ENCODE assay signal across 1 cellular context in genomic region chr11:111870887-111871692, GRCh38.
A peak's percentile ranks its signal among the peaks of the same experiment; 100 is the strongest.
TF ChIP-seq lines count a peak whose summit lies in the region.

Gene ALG9, minus strand, starts transcription at chr11:111871581. Its CDS starts 99 bp downstream, at chr11:111871482.

TF ChIP-seq in H1, 55 proteins besides CTCF, POLR2A, EP300 and RAD21:
- TF ChIP-seq ZNF274 (IDR thresholded peaks at IDR 0.05; ENCODE audit: borderline replicate concordance, extremely low read depth, low read length) (no peak), FOSL1 (IDR thresholded peaks at IDR 0.05; ENCODE audit: insufficient read depth, low read depth, low read length) (no peak), SAP30 (IDR thresholded peaks at IDR 0.05; ENCODE audit: insufficient read depth, insufficient replicate concordance, low read length) (no peak), SIX5 (IDR thresholded peaks at IDR 0.05; ENCODE audit: low read depth, low read length) (no peak), KDM5A (IDR thresholded peaks at IDR 0.05; ENCODE audit: low read length) (0 out of 2 replicates have a peak, but pooled peaks have one; percentile 12), NANOG (IDR thresholded peaks at IDR 0.05; ENCODE audit: insufficient read depth, low read depth, low read length, poor library complexity, severe bottlenecking) (no peak), MAX (IDR thresholded peaks at IDR 0.05) (no peak), JUN (IDR thresholded peaks at IDR 0.05; ENCODE audit: low read depth, low read length) (no peak), POLR2AphosphoS5 (IDR thresholded peaks at IDR 0.05; ENCODE audit: low read depth, low read length) (no peak; the same call in 1 of the 2 replicates), POU5F1 (IDR thresholded peaks at IDR 0.05; ENCODE audit: low read depth, low read length) (no peak), GTF2F1 (IDR thresholded peaks at IDR 0.05; ENCODE audit: borderline replicate concordance, low read depth, low read length) (no peak), SP2 (IDR thresholded peaks at IDR 0.05; ENCODE audit: low read length) (no peak), USF2 (IDR thresholded peaks at IDR 0.05; ENCODE audit: low read length) (no peak), SP4 (IDR thresholded peaks at IDR 0.05; ENCODE audit: low read length) (no peak), TCF12 (IDR thresholded peaks at IDR 0.05; ENCODE audit: low read depth, low read length) (no peak), JUND (IDR thresholded peaks at IDR 0.05; ENCODE audit: low read length) (no peak), SIN3A (conservative IDR thresholded peaks at IDR 0.05 in 1 of 2, IDR thresholded peaks at IDR 0.05 in 1 of 2; ENCODE audit: low read depth in 1 of 2, low read length in 2 of 2) (peak; percentile 52 to 62; a peak in 3 of 4 replicates), NRF1 (IDR thresholded peaks at IDR 0.05; ENCODE audit: low read depth, low read length) (no peak), TAF1 (IDR thresholded peaks at IDR 0.05; ENCODE audit: low read depth, low read length) (peak; percentile 65; the same call in 1 of the 2 replicates), CTBP2 (IDR thresholded peaks at IDR 0.05; ENCODE audit: borderline replicate concordance, insufficient read depth, insufficient read length, low read length) (no peak), CREB1 (IDR thresholded peaks at IDR 0.05) (no peak), BRCA1 (IDR thresholded peaks at IDR 0.05; ENCODE audit: low read depth, low read length) (no peak), MAFK (IDR thresholded peaks at IDR 0.05; ENCODE audit: low read depth, low read length) (no peak), SP1 (IDR thresholded peaks at IDR 0.05; ENCODE audit: low read depth, low read length) (no peak), SIRT6 (IDR thresholded peaks at IDR 0.05; ENCODE audit: low read length) (no peak), TAF7 (optimal IDR thresholded peaks at IDR 0.05; ENCODE audit: borderline replicate concordance, low read depth, low read length) (peak; percentile 63), GABPA (IDR thresholded peaks at IDR 0.05; ENCODE audit: borderline replicate concordance, insufficient read depth, low read length) (no peak), SRF (IDR thresholded peaks at IDR 0.05; ENCODE audit: low read depth, low read length) (no peak), CBX8 (IDR thresholded peaks at IDR 0.05; ENCODE audit: borderline replicate concordance, low read depth, low read length) (no peak), KDM4A (IDR thresholded peaks at IDR 0.05; ENCODE audit: low read depth, low read length, severe bottlenecking) (peak; percentile 97), SUZ12 (IDR thresholded peaks at IDR 0.05; ENCODE audit: low read length) (no peak), RBBP5 (IDR thresholded peaks at IDR 0.05; ENCODE audit: borderline replicate concordance, low read depth, low read length) (peak; percentile 84; the same call in 1 of the 2 replicates), ASH2L (IDR thresholded peaks at IDR 0.05; ENCODE audit: low read length) (peak; percentile 95), HDAC2 (IDR thresholded peaks at IDR 0.05; ENCODE audit: borderline replicate concordance in 1 of 2, low read depth in 2 of 2, low read length in 2 of 2) (peak in 1 of 2 experiments; percentile 75; a peak in 1 of 4 replicates), CHD2 (IDR thresholded peaks at IDR 0.05; ENCODE audit: low read length) (no peak), BACH1 (IDR thresholded peaks at IDR 0.05; ENCODE audit: low read length) (no peak), CHD7 (IDR thresholded peaks at IDR 0.05; ENCODE audit: insufficient replicate concordance, low read length) (no peak), PHF8 (conservative IDR thresholded peaks at IDR 0.05; ENCODE audit: low read depth, low read length) (peak; percentile 70), HDAC6 (IDR thresholded peaks at IDR 0.05; ENCODE audit: low read depth, low read length) (no peak), RXRA (IDR thresholded peaks at IDR 0.05; ENCODE audit: insufficient read depth, low read depth, low read length) (no peak), CHD1 (IDR thresholded peaks at IDR 0.05; ENCODE audit: low read depth, low read length) (no peak), ATF3 (IDR thresholded peaks at IDR 0.05; ENCODE audit: insufficient read depth, low read depth, low read length) (no peak), TEAD4 (IDR thresholded peaks at IDR 0.05; ENCODE audit: low read depth, low read length) (no peak), YY1 (IDR thresholded peaks at IDR 0.05; ENCODE audit: low read depth, low read length) (peak; percentile 67), EGR1 (IDR thresholded peaks at IDR 0.05; ENCODE audit: borderline replicate concordance, low read depth, low read length) (no peak), E2F6 (IDR thresholded peaks at IDR 0.05) (no peak), RNF2 (IDR thresholded peaks at IDR 0.05; ENCODE audit: borderline replicate concordance, low read depth, low read length, missing control alignments, poor library complexity, severe bottlenecking) (no peak), CBX5 (IDR thresholded peaks at IDR 0.05; ENCODE audit: low read depth, low read length) (no peak), RFX5 (IDR thresholded peaks at IDR 0.05; ENCODE audit: borderline replicate concordance, low read depth, low read length) (no peak), BCL11A (IDR thresholded peaks at IDR 0.05; ENCODE audit: low read depth in 2 of 2, low read length in 2 of 2) (no peak), TBP (IDR thresholded peaks at IDR 0.05; ENCODE audit: low read depth, low read length) (no peak; the same call in 1 of the 2 replicates), ATF2 (IDR thresholded peaks at IDR 0.05; ENCODE audit: low read length) (no peak), KDM1A (IDR thresholded peaks at IDR 0.05; ENCODE audit: borderline replicate concordance, low read length) (no peak; the same call in 1 of the 2 replicates), CEBPB (IDR thresholded peaks at IDR 0.05; ENCODE audit: low read depth, low read length) (no peak), EZH2 (IDR thresholded peaks at IDR 0.05; ENCODE audit: low read depth, low read length, severe bottlenecking) (no peak)
TF ChIP-seq in H1: peak in this region for 10.
